ENCODE assay signal across 9 cellular contexts in the genomic region with DNA sequence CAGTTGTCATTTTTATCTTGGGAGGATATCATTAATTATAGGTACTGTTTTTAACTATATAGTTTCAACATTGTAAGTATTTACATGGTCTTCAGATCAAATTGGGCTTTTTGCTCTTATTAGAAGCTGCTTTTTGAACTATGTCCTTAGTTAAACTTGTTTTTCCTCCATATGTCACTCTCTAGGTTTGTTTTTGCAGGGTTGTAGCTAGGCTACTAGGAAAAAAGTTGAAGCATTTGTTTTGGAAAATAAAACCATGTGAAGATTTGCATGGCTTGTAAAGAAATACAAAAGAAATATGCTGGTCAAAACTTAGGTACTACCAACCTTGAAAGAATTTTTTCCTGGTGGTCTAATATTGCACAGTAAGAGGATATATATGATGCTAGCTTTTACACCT. TPM values are rescaled to one million over a fixed set of nuclear protein-coding genes. Genes with fewer than 3 reads are reported as not detected.
DNase-seq lines count a peak whose midpoint lies in the region; ATAC-seq, FAIRE-seq and TF ChIP-seq lines count a peak whose summit lies in the region.
"Had no signal": no experiment of that assay in that cellular context is flagged by ENCODE, and none has a peak within 500 bp of the region (broad histone marks: within the 10 kb centered on the region; RNA-seq: fewer than 3 reads in every experiment).

No MANE protein-coding gene starts in this region.

- intact Hi-C loops in HepG2 (cut with micrococcal nuclease; ENCODE audit: unreplicated experiment): no loop called here
- intact Hi-C loops in right lobe of liver (cut with DNase I): no loop called here
- intact Hi-C loops in GM12878 (cut with micrococcal nuclease; ENCODE audit: unreplicated experiment): no loop called here

- H3K27me3 ChIP-seq in HepG2 (ENCODE audit: control insufficient read depth in 1 of 2, insufficient read depth in 2 of 2, low read length in 2 of 2): no peaks in the 10 kb centered on the region
- H3K27me3 ChIP-seq in right lobe of liver: no peaks in the 10 kb centered on the region
- H3K27me3 ChIP-seq in GM12878 (replicated peaks in 1 of 2; ENCODE audit: control insufficient read depth in 2 of 2, insufficient read depth in 2 of 2, low read length in 1 of 2): no peaks in the 10 kb centered on the region
- H3K27me3 ChIP-seq in muscle layer of duodenum (ENCODE audit: low read depth, low read length): no peaks in the 10 kb centered on the region

- in situ Hi-C loops in HepG2 (cut with HindIII; ENCODE audit: extremely low pct_ligation_motif_present, low pct_unique_long_range_greater_than_20kb) (loop anchor here (25.0 kb wide), 1 partner anchor 546 kb away; no protein-coding TSS in a partner anchor), GM12878 (cut with MboI) (no loop called here)

- POLR2A ChIA-PET in HepG2 (lab: Yijun Ruan, JAX) (no interaction called here), GM12878 (lab: Charles Lee) (no interaction called here)

- H3K9ac ChIP-seq in HepG2 (ENCODE audit: insufficient read depth, low read depth, low read length): peak overlapping the region; percentile 47; the same call in 1 of the 2 replicates
- H3K9ac ChIP-seq in GM12878 (ENCODE audit: control insufficient read depth, insufficient read depth, low read length): peak overlapping the region; percentile 94

- H3K9me3 ChIP-seq in HepG2 (ENCODE audit: low read length): no peaks in the 10 kb centered on the region
- H3K9me3 ChIP-seq in right lobe of liver: no peaks in the 10 kb centered on the region
- no peaks in the 10 kb centered on the region; the same call in 2 of the 3 replicates for H3K9me3 ChIP-seq in GM12878 (replicated peaks; ENCODE audit: control insufficient read depth, insufficient read depth, low read length)
- no peaks in the 10 kb centered on the region for H3K9me3 ChIP-seq in muscle layer of duodenum (ENCODE audit: control insufficient read depth in 1 of 2, low read length in 2 of 2)

- TF ChIP-seq EP300 in HepG2 (IDR thresholded peaks at IDR 0.05; ENCODE audit: low read depth in 2 of 2, low read length in 2 of 2) (no peak), HepG2 (CRISPR knock-in tag; IDR thresholded peaks at IDR 0.05; ENCODE audit: borderline replicate concordance) (no peak), GM12878 (IDR thresholded peaks at IDR 0.05; ENCODE audit: borderline replicate concordance in 1 of 2, control insufficient read depth in 1 of 2, low read depth in 2 of 2, low read length in 2 of 2) (no peak)

- H3K79me2 ChIP-seq in HepG2 (ENCODE audit: insufficient read depth, low read length) (peaks cover 72% of the 10 kb centered on the region), GM12878 (ENCODE audit: control insufficient read depth, insufficient read depth, low read length) (peaks cover 77% of the 10 kb centered on the region)

- no peak for TF ChIP-seq CTCF in HepG2 (CRISPR knock-in tag; IDR thresholded peaks at IDR 0.05)
- no peak for TF ChIP-seq CTCF in right lobe of liver (IDR thresholded peaks at IDR 0.05)
- TF ChIP-seq CTCF in GM12878 (IDR thresholded peaks at IDR 0.05 in 2 of 3, conservative IDR thresholded peaks at IDR 0.05 in 1 of 3; ENCODE audit: control insufficient read depth in 2 of 3, extremely low read depth in 1 of 3, insufficient read depth in 1 of 3, low read depth in 3 of 3, low read length in 3 of 3): no peak

- SMC1A ChIA-PET in GM12878 (lab: Charles Lee; ENCODE audit: uncharacterized antibody, unreplicated experiment): interaction anchor here (0.7 to 3.0 kb wide), 5 partner anchors 9 to 515 kb away, joined by 3 to 15 read pairs (median 5); no protein-coding TSS in a partner anchor

- H3K27ac ChIP-seq in HepG2 (ENCODE audit: extremely low read length, insufficient read depth, low read length) (peak overlapping the region; percentile 14), right lobe of liver (no peak overlapping the region), GM12878 (ENCODE audit: control insufficient read depth, insufficient read depth) (0 out of 2 replicates have a peak overlapping the region, but pooled peaks have one; percentile 46), muscle layer of duodenum (ENCODE audit: low read length) (peak overlapping the region; percentile 68)

- no TSS peak for BruUV-seq in HepG2 (replicated peaks; lab: Mats Ljungman, UMichigan)
- no TSS peak for BruUV-seq in GM12878 (replicated peaks; lab: Mats Ljungman, UMichigan)

- peak overlapping the region; percentile 86 for H3K4me2 ChIP-seq in HepG2 (ENCODE audit: low read depth, low read length)
- peak overlapping the region; percentile 76 for H3K4me2 ChIP-seq in GM12878 (ENCODE audit: control insufficient read depth, insufficient read depth)

- no peak overlapping the region for H2AFZ ChIP-seq in HepG2 (ENCODE audit: low read length)
- no peak overlapping the region for H2AFZ ChIP-seq in GM12878 (ENCODE audit: control insufficient read depth, low read depth, low read length)

- H3K36me3 ChIP-seq in HepG2 (replicated peaks in 1 of 2; ENCODE audit: control insufficient read depth in 1 of 2, insufficient read depth in 2 of 2, low read length in 2 of 2) (peaks cover 0 to 11% of the 10 kb centered on the region in 2 experiments; a peak in 2 of 5 replicates), right lobe of liver (no peaks in the 10 kb centered on the region), GM12878 (ENCODE audit: control insufficient read depth in 2 of 2, insufficient read depth in 2 of 2, low read length in 1 of 2) (peaks cover 0 to 9% of the 10 kb centered on the region in 2 experiments; a peak in 3 of 4 replicates), muscle layer of duodenum (ENCODE audit: control insufficient read depth in 1 of 2, insufficient read depth in 2 of 2, low read length in 2 of 2) (peaks cover 0 to 14% of the 10 kb centered on the region in 2 donors)

- TF ChIP-seq RAD21 in HepG2 (CRISPR knock-in tag; IDR thresholded peaks at IDR 0.05) (no peak), GM12878 (IDR thresholded peaks at IDR 0.05; ENCODE audit: insufficient read depth, low read depth, low read length) (no peak)

- RAD21 ChIA-PET in GM12878 (lab: Charles Lee; ENCODE audit: unreplicated experiment): interaction anchor here (0.7 kb wide), 1 partner anchor 189 kb away, joined by 3 read pairs; no protein-coding TSS in a partner anchor

- FAIRE-seq in HepG2 (lab: Jason Lieb, UNC) (no peak), GM12878 (lab: Jason Lieb, UNC) (peak; percentile 41)

- H3K4me3 ChIP-seq in HepG2 (replicated peaks in 1 of 3; ENCODE audit: insufficient read depth in 1 of 3, low read depth in 2 of 3, low read length in 3 of 3): peak overlapping the region in 2 of 3 experiments; percentile 21 to 96; a peak in 3 of 6 replicates
- H3K4me3 ChIP-seq in right lobe of liver: no peak overlapping the region
- peak overlapping the region; percentile 39 for H3K4me3 ChIP-seq in GM12878
- peak overlapping the region; percentile 39 to 89 for H3K4me3 ChIP-seq in muscle layer of duodenum (ENCODE audit: low read depth in 1 of 2, low read length in 2 of 2)

- peaks cover 30% of the 10 kb centered on the region for H3K4me1 ChIP-seq in HepG2 (ENCODE audit: insufficient read depth, low read length)
- H3K4me1 ChIP-seq in right lobe of liver: peaks cover 0 to 24% (median 11%) of the 10 kb centered on the region in 4 donors
- H3K4me1 ChIP-seq in GM12878 (ENCODE audit: control insufficient read depth, insufficient read depth, low read length): no peaks in the 10 kb centered on the region
- peaks cover 6 to 13% of the 10 kb centered on the region in 2 donors for H3K4me1 ChIP-seq in muscle layer of duodenum (ENCODE audit: control insufficient read depth in 1 of 2, insufficient read depth in 2 of 2, low read length in 2 of 2)

- CTCF ChIA-PET in HepG2 (lab: Yijun Ruan, JAX; ENCODE audit: low intra/inter-chr PET ratio, low total read pairs) (no interaction called here), GM12878 (lab: Yijun Ruan, JAX) (interaction anchor here (0.9 to 1.4 kb wide), 5 partner anchors 9 to 64 kb away, joined by 3 to 5 read pairs (median 3); no protein-coding TSS in a partner anchor)

- TF ChIP-seq POLR2A in HepG2 (IDR thresholded peaks at IDR 0.05; ENCODE audit: insufficient read depth in 1 of 2, low read depth in 2 of 2, low read length in 2 of 2): no peak
- TF ChIP-seq POLR2A in right lobe of liver (IDR thresholded peaks at IDR 0.05): no peak
- no peak for TF ChIP-seq POLR2A in GM12878 (IDR thresholded peaks at IDR 0.05; ENCODE audit: low read depth, low read length)

- DNase-seq in HepG2 (ENCODE audit: low spot score) (no peak), right lobe of liver (no peak), GM12878 (ENCODE audit: low read depth, low spot score) (no peak), OCI-M2 (lab: John Stamatoyannopoulos, UW; ENCODE audit: unreplicated experiment) (no peak), AG20443 (ENCODE audit: low spot score) (no peak)
- DNase-seq: aorta had no signal

- peaks cover 5% of the 10 kb centered on the region; the same call in 1 of the 2 replicates for H4K20me1 ChIP-seq in HepG2 (ENCODE audit: insufficient read depth, low read length)
- no peaks in the 10 kb centered on the region for H4K20me1 ChIP-seq in GM12878 (ENCODE audit: control insufficient read depth, insufficient read depth)

- ATAC-seq in HepG2 (no peak), right lobe of liver (no peak), GM12878 (no peak), HG03045 (IDR thresholded peaks at IDR 0.05; ENCODE audit: unreplicated experiment) (no peak), HG03460 (IDR thresholded peaks at IDR 0.05; ENCODE audit: unreplicated experiment) (no peak)

RNA-seq across cellular contexts. Expression of a gene that starts 3.4 kb away (rescaled TPM):
- total RNA-seq in HepG2 (2016; rRNA removed; fragmentation: Illumina TruSeq; extraction: Trizol) (15.9 and 16.4 TPM in 2 replicates), right lobe of liver (10 to 100 TPM in 2 of 6 experiments, 1 to 10 TPM in 4; 6.2 to 11.8 (median 9.1) TPM), GM12878 (2014; rRNA removed) (20.6 and 20.7 TPM in 2 replicates), GM12878 (2014; rRNA removed; fragmentation: Illumina TruSeq; extraction: Trizol) (23.3 and 24.2 TPM in 2 replicates), GM12878 (2021) (19.8 and 21.3 TPM in 2 replicates)
- total RNA-seq in HepG2 (2016; cell fraction: cytosol; rRNA removed; fragmentation: Illumina TruSeq; extraction: Trizol; ENCODE audit: low read depth): 3.6 and 6.2 TPM in 2 replicates
- 12.0 and 15.2 TPM in 2 replicates for total RNA-seq in HepG2 (2016; cell fraction: insoluble cytoplasmic fraction; rRNA removed; fragmentation: Illumina TruSeq; extraction: Trizol)
- total RNA-seq in HepG2 (2016; cell fraction: membrane; rRNA removed; fragmentation: Illumina TruSeq; extraction: Trizol): 4.5 and 7.3 TPM in 2 replicates
- total RNA-seq in HepG2 (2016; cell fraction: nucleus; rRNA removed; fragmentation: Illumina TruSeq; extraction: Trizol): 32.4 and 40.0 TPM in 2 replicates
- polyA plus RNA-seq in HepG2 (2011; rRNA removed) (16.7 and 22.2 TPM in 2 replicates), GM12878 (2011; rRNA removed) (29.8 and 30.2 TPM in 2 replicates), GM12878 (2014; fragmentation: Illumina TruSeq; extraction: Trizol) (13.5 and 13.6 TPM in 2 replicates), GM12878 (2014; fragmentation: Nextera tagmentation; extraction: Ambion mirVana) (10 to 100 TPM in 1 of 2 experiments, 1 to 10 TPM in 1; 9.7 to 24.7 TPM), GM12878 (2014; rRNA removed) (8.5 and 9.2 TPM in 2 replicates), GM12878 (2016; fragmentation: Nextera tagmentation; extraction: Ambion mirVana) (10 to 100 TPM; 16.5 to 20.0 TPM)
- 10.0 and 13.2 TPM in 2 replicates for polyA plus RNA-seq in HepG2 (2011; cell fraction: cytosol; rRNA removed)
- polyA plus RNA-seq in HepG2 (2011; cell fraction: nucleus; rRNA removed): 19.1 and 23.4 TPM in 2 replicates
- 9.7 and 11.2 TPM in 2 replicates for polyA plus RNA-seq in HepG2 (2012)
- polyA plus RNA-seq in HepG2 (2016; cell fraction: cytosol; fragmentation: Illumina TruSeq; extraction: Trizol; ENCODE audit: low read depth): 0.29 and 0.60 TPM in 2 replicates
- 9.6 and 10.1 TPM in 2 replicates for polyA plus RNA-seq in HepG2 (2016; cell fraction: insoluble cytoplasmic fraction; fragmentation: Illumina TruSeq; extraction: Trizol; ENCODE audit: low read depth)
- 1.5 and 2.1 TPM in 2 replicates for polyA plus RNA-seq in HepG2 (2016; cell fraction: membrane; fragmentation: Illumina TruSeq; extraction: Trizol; ENCODE audit: low read depth)
- 15.3 and 19.9 TPM in 2 replicates for polyA plus RNA-seq in HepG2 (2016; cell fraction: nucleus; fragmentation: Illumina TruSeq; extraction: Trizol; ENCODE audit: insufficient read depth, low read depth)
- polyA minus RNA-seq in HepG2 (2011; rRNA and poly(A)+ RNA removed; ENCODE audit: low replicate concordance): 53.9 and 96.2 TPM in 2 replicates
- polyA minus RNA-seq in HepG2 (2011; cell fraction: cytosol; rRNA and poly(A)+ RNA removed): 23.7 and 25.9 TPM in 2 replicates
- polyA minus RNA-seq in HepG2 (2011; cell fraction: nucleus; rRNA and poly(A)+ RNA removed): 155 and 159 TPM in 2 replicates
- total RNA-seq in GM12878 (2013; cell fraction: nucleolus; rRNA removed): 223 and 230 TPM in 2 replicates
- polyA plus RNA-seq in GM12878 (2011; ENCODE audit: low read depth): 3.8 TPM
- 18.6 and 19.1 TPM in 2 replicates for polyA plus RNA-seq in GM12878 (2011; cell fraction: cytosol; rRNA removed)
- 29.1 and 41.0 TPM in 2 replicates for polyA plus RNA-seq in GM12878 (2011; cell fraction: nucleus; rRNA removed)
- 5.5 and 5.6 TPM in 2 replicates for polyA plus RNA-seq in GM12878 (2012)
- polyA minus RNA-seq in GM12878 (2011; rRNA and poly(A)+ RNA removed): 103 and 134 TPM in 2 replicates
- 21.1 and 27.6 TPM in 2 replicates for polyA minus RNA-seq in GM12878 (2011; cell fraction: cytosol; rRNA and poly(A)+ RNA removed)
- 91.2 and 134 TPM in 2 replicates for polyA minus RNA-seq in GM12878 (2011; cell fraction: nucleus; rRNA and poly(A)+ RNA removed)

Comparison
In these comparisons a context has a peak if more than half of its experiments do, and no peak if none do; other contexts are left out.
1. H3K27ac ChIP-seq: peak in HepG2 (single experiment), GM12878 (single experiment) and muscle layer of duodenum (single experiment); none in right lobe of liver (0 of 3).
2. H3K4me3 ChIP-seq: peak in HepG2 (2 of 3), GM12878 (single experiment) and muscle layer of duodenum (2 of 2); none in right lobe of liver (0 of 3).